ENCODE assay signal across 9 cellular contexts in genomic region chr4:2867758-2868491, GRCh38. TPM values are rescaled to one million over a fixed set of nuclear protein-coding genes. Genes with fewer than 3 reads are reported as not detected.
DNase-seq lines count a peak whose midpoint lies in the region; ATAC-seq and TF ChIP-seq lines count a peak whose summit lies in the region.
"Had no signal": no experiment of that assay in that cellular context is flagged by ENCODE, and none has a peak within 500 bp of the region (broad histone marks: within the 10 kb centered on the region; RNA-seq: fewer than 3 reads in every experiment).

No MANE protein-coding gene starts in this region.

- intact Hi-C loops in lower lobe of right lung (cut with DNase I): no loop called here
- intact Hi-C loops in testis (cut with DNase I; ENCODE audit: low total_unique reads): no loop called here

- TF ChIP-seq CTCF in coronary artery (IDR thresholded peaks at IDR 0.05) (no peak), lower lobe of right lung (IDR thresholded peaks at IDR 0.05) (no peak), testis (IDR thresholded peaks at IDR 0.05) (no peak)

- H3K4me1 ChIP-seq in lower lobe of right lung: peaks cover 99% of the 10 kb centered on the region
- H3K4me1 ChIP-seq in testis: peaks cover 64% of the 10 kb centered on the region

- H3K27ac ChIP-seq in coronary artery: peak overlapping the region; percentile 8 to 73
- H3K27ac ChIP-seq in lower lobe of right lung: peak overlapping the region; percentile 71
- H3K27ac ChIP-seq in testis: peak overlapping the region; percentile 14 to 68
- H3K27ac ChIP-seq: 22Rv1 had no signal

- H3K9me3 ChIP-seq in lower lobe of right lung: no peaks in the 10 kb centered on the region
- H3K9me3 ChIP-seq in testis: no peaks in the 10 kb centered on the region

- DNase-seq in NCI-H1417 (lab: John Stamatoyannopoulos, UW) (peak in 2 of 3 experiments; percentile 8 to 28), NCI-H1417 treated with DMSO at 0.1 percent for 48 hours (lab: John Stamatoyannopoulos, UW) (no peak), coronary artery (ENCODE audit: low spot score) (no peak), lower lobe of right lung (no peak), testis (peak; percentile 57), CD1c-positive myeloid dendritic cell (ENCODE audit: extremely low spot score) (no peak)

- no peak for TF ChIP-seq POLR2A in testis (IDR thresholded peaks at IDR 0.05)

- H3K4me3 ChIP-seq in coronary artery (peak overlapping the region; percentile 63), lower lobe of right lung (peak overlapping the region; percentile 30), testis (no peak overlapping the region)

- no peaks in the 10 kb centered on the region for H3K27me3 ChIP-seq in lower lobe of right lung (ENCODE audit: low read depth)
- H3K27me3 ChIP-seq in testis: no peaks in the 10 kb centered on the region

- WGBS in testis, 2 donors: 21 to 35% methylated on average over 8 to 10 of the region's 10 CpGs

- H3K36me3 ChIP-seq in lower lobe of right lung: no peaks in the 10 kb centered on the region
- no peaks in the 10 kb centered on the region for H3K36me3 ChIP-seq in testis (ENCODE audit: low read depth, missing control alignments)

- ATAC-seq in lower lobe of right lung: peak; percentile 61 to 69
- ATAC-seq in HG03175 (IDR thresholded peaks at IDR 0.05; ENCODE audit: unreplicated experiment): no peak
- no peak for ATAC-seq in GM21723 (IDR thresholded peaks at IDR 0.05; ENCODE audit: unreplicated experiment)

RNA-seq across cellular contexts. Expression of gene ADD1, which starts 24.3 kb away (rescaled TPM):
- total RNA-seq in lower lobe of right lung (279 TPM), testis (100 to 1,000 TPM; 318 to 355 TPM)
- polyA plus RNA-seq in testis (ENCODE audit: insufficient read depth, low read depth, low replicate concordance): 233 TPM

Comparison
In these comparisons a context has a peak if more than half of its experiments do, and no peak if none do; other contexts are left out.
1. DNase-seq: peak in NCI-H1417 (2 of 3) and testis (single experiment); none in NCI-H1417 treated with DMSO at 0.1 percent for 48 hours (single experiment), coronary artery (single experiment), lower lobe of right lung (single experiment) and CD1c-positive myeloid dendritic cell (single experiment).
2. H3K4me3 ChIP-seq: peak in coronary artery (single experiment) and lower lobe of right lung (single experiment); none in testis (0 of 2).
3. ATAC-seq: peak in lower lobe of right lung (2 of 2); none in HG03175 (single experiment) and GM21723 (single experiment).
4. Peak in every context shown above with its lines, with median percentiles within 50 percentile points of each other: H3K27ac ChIP-seq.